In the genomic region with DNA sequence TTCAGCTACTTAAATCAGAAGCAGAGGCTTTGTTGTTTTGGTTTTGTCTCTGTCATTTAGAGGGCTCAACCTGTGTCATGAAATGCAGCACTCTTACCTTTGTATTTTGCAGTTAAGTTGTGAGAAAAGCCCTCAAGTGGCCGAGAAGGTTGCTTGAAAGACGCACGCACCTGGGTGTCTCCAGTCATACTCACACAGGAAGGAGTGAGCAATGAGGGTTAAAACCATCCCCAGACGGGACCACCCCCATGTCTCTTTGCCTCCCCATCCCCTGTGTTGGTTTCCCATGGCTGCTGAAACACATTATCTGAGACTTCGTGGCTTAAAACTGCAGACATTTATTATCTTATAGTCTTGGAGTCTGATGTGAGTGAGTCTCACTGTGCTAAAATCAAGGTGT, we compare ENCODE assay signal across 9 cellular contexts.
A peak's percentile ranks its signal among the peaks of the same experiment; 100 is the strongest.
DNase-seq lines count a peak whose midpoint lies in the region; ATAC-seq and TF ChIP-seq lines count a peak whose summit lies in the region.
"Had no signal": no experiment of that assay in that cellular context is flagged by ENCODE, and none has a peak within 500 bp of the region (broad histone marks: within the 10 kb centered on the region; RNA-seq: fewer than 3 reads in every experiment).

No MANE protein-coding gene starts in this region.

- POLR2A ChIA-PET in activated CD4-positive, alpha-beta T cell treated with anti-CD3 and anti-CD28 coated beads for 36 hours (lab: Charles Lee) = no interaction called here

- no peak for TF ChIP-seq EP300 in stomach (IDR thresholded peaks at IDR 0.05)

- CTCF ChIA-PET in activated CD4-positive, alpha-beta T cell treated with anti-CD3 and anti-CD28 coated beads for 36 hours (lab: Charles Lee) = interaction anchor here (0.8 to 2.2 kb wide), 3 partner anchors 24 to 39 kb away, joined by 3 to 9 read pairs (median 6); no protein-coding TSS in a partner anchor

- no peaks in the 10 kb centered on the region for H3K36me3 Mint-ChIP-seq in activated CD4-positive, alpha-beta T cell treated with anti-CD3 and anti-CD28 coated beads for 36 hours (ENCODE audit: low read depth)

- peak; percentile 84 for DNase-seq in activated CD4-positive, alpha-beta T cell treated with anti-CD3 and anti-CD28 coated beads for 36 hours
- peak; percentile 4 for DNase-seq in adipocyte (ENCODE audit: low read depth)
- DNase-seq in stimulated activated CD8-positive, alpha-beta memory T cell treated with anti-CD3 and anti-CD28 coated beads, Interleukin-12 subunit alpha, Interleukin-12 subunit beta, amount 100 ng/mL, for 4 hours (ENCODE audit: low read depth) = peak; percentile 19
- DNase-seq in NCI-H226 = no peak
- no peak for DNase-seq in occipital lobe (lab: John Stamatoyannopoulos, UW)
- DNase-seq in NCI-H2196 treated with DMSO at 0.1 percent for 48 hours (lab: John Stamatoyannopoulos, UW; ENCODE audit: unreplicated experiment) = no peak
- no peak for DNase-seq in stomach
- DNase-seq: NCI-H526 had no signal

- intact Hi-C loops in activated CD4-positive, alpha-beta T cell treated with anti-CD3 and anti-CD28 coated beads for 36 hours (cut with DNase I, micrococcal nuclease) = loop anchor here (1.0 to 10.0 kb wide), 8 partner anchors 37 to 741 kb away; no protein-coding TSS in a partner anchor
- intact Hi-C loops in stomach (cut with DNase I; ENCODE audit: low total_unique reads) = no loop called here

- TF ChIP-seq CTCF in stomach (IDR thresholded peaks at IDR 0.05) = no peak

- H3K27me3 Mint-ChIP-seq in activated CD4-positive, alpha-beta T cell treated with anti-CD3 and anti-CD28 coated beads for 36 hours = peaks cover 8% of the 10 kb centered on the region

- H3K4me1 Mint-ChIP-seq in activated CD4-positive, alpha-beta T cell treated with anti-CD3 and anti-CD28 coated beads for 36 hours = peaks cover 73% of the 10 kb centered on the region

- no peaks in the 10 kb centered on the region for H3K36me3 ChIP-seq in adipocyte (ENCODE audit: control insufficient read depth, insufficient read depth, low read length, severe bottlenecking)
- no peaks in the 10 kb centered on the region for H3K36me3 ChIP-seq in stomach

- H3K27ac Mint-ChIP-seq in activated CD4-positive, alpha-beta T cell treated with anti-CD3 and anti-CD28 coated beads for 36 hours = peak overlapping the region; percentile 80

- no peak overlapping the region for H3K4me3 Mint-ChIP-seq in activated CD4-positive, alpha-beta T cell treated with anti-CD3 and anti-CD28 coated beads for 36 hours

- H3K9me3 ChIP-seq in adipocyte (ENCODE audit: control insufficient read depth, low read length) (no peaks in the 10 kb centered on the region), stomach (no peaks in the 10 kb centered on the region)

- no peak overlapping the region for H3K9ac ChIP-seq in adipocyte (ENCODE audit: low read length)

- TF ChIP-seq POLR2A in stomach (IDR thresholded peaks at IDR 0.05) = no peak

- ATAC-seq in GM21526 (IDR thresholded peaks at IDR 0.05; ENCODE audit: low FRiP score, unreplicated experiment) = peak; percentile 50
- peak; percentile 80 for ATAC-seq in activated CD4-positive, alpha-beta T cell treated with anti-CD3 and anti-CD28 coated beads for 36 hours

- H3K4me1 ChIP-seq in adipocyte (ENCODE audit: control insufficient read depth, insufficient read depth, low read length) = peaks cover 17% of the 10 kb centered on the region
- H3K4me1 ChIP-seq in stomach = peaks cover 0 to 13% (median 8%) of the 10 kb centered on the region in 4 donors

- H3K27ac ChIP-seq in stomach = peak overlapping the region in 1 of 5 donors; percentile 10

- no peak overlapping the region for H3K4me3 ChIP-seq in adipocyte (ENCODE audit: low read length)
- no peak overlapping the region for H3K4me3 ChIP-seq in stomach

- peaks cover 5% of the 10 kb centered on the region for H3K27me3 ChIP-seq in adipocyte (replicated peaks; ENCODE audit: control insufficient read depth, insufficient read depth, low read length)
- no peaks in the 10 kb centered on the region for H3K27me3 ChIP-seq in stomach

- WGBS in stomach, 5 donors = 61 to 74% (median 71%) methylated on average over 5 of the region's 5 CpGs

- H3K9me3 Mint-ChIP-seq in activated CD4-positive, alpha-beta T cell treated with anti-CD3 and anti-CD28 coated beads for 36 hours (ENCODE audit: low read depth) = no peaks in the 10 kb centered on the region

Comparison
In these comparisons a context has a peak if more than half of its experiments do, and no peak if none do; other contexts are left out.
1. DNase-seq: peak in activated CD4-positive, alpha-beta T cell treated with anti-CD3 and anti-CD28 coated beads for 36 hours (single experiment), adipocyte (single experiment) and stimulated activated CD8-positive, alpha-beta memory T cell treated with anti-CD3 and anti-CD28 coated beads, Interleukin-12 subunit alpha, Interleukin-12 subunit beta, amount 100 ng/mL, for 4 hours (single experiment); none in NCI-H226 (single experiment), occipital lobe (single experiment), NCI-H2196 treated with DMSO at 0.1 percent for 48 hours (single experiment) and stomach (single experiment).